ENCODE assay signal across 20 cellular contexts in the genomic region with DNA sequence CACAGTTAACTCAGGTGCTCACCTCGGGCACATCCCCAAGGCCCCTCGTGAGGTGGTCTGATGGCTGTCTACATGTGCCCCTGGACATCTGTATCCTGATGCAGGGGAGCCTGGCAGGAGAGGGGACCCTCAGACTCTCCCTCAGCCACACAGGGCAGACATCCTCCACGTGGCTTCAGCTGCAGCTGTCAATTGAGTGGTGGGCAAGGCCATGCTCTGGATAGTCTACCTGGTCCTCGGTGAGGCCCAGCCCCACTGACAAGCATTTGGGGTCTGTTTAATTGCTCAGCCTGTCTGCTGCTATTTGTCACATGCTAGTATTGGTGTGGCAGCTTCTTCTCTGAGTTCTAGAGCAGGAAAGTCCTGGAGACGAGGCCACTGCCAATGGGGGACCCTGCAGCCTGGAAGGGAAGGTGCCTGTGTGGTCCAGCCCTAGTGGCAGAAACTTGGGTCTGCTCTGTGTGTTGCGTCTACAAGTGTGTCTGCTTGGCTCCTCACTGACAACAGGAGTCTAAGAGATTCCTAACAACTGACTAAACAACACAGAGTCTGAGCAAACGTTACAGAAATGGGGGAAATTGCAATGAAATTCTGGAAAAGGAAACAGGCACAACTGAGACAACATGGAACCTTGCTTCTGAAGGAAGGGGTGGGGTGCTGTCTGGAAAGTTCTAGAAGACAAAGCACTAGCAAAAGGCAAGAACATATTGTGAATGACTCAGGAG. TPM values are rescaled to one million over a fixed set of nuclear protein-coding genes. Genes with fewer than 3 reads are reported as not detected.
DNase-seq lines count a peak whose midpoint lies in the region; ATAC-seq, FAIRE-seq and TF ChIP-seq lines count a peak whose summit lies in the region.
"Had no signal": no experiment of that assay in that cellular context is flagged by ENCODE, and none has a peak within 500 bp of the region (broad histone marks: within the 10 kb centered on the region; RNA-seq: fewer than 3 reads in every experiment).

No MANE protein-coding gene starts in this region.

- no peak overlapping the region for H3K4me3 Mint-ChIP-seq in chondrocyte (ENCODE audit: unreplicated experiment)
- H3K4me3 Mint-ChIP-seq: nephron had no signal

- H3K27ac ChIP-seq in HepG2 (ENCODE audit: extremely low read length, insufficient read depth, low read length) (no peak overlapping the region), right lobe of liver (no peak overlapping the region)
- H3K27ac ChIP-seq: cardiac muscle cell, HL-60, left ventricle myocardium inferior, transverse colon, VCaP had no signal

- H3K27me3 Mint-ChIP-seq in chondrocyte (ENCODE audit: low read depth) = no peaks in the 10 kb centered on the region

- DNase-seq in HepG2 (ENCODE audit: low spot score) = no peak
- DNase-seq in right lobe of liver = no peak
- no peak for DNase-seq in chondrocyte (ENCODE audit: low spot score)
- DNase-seq in kidney tubule cell (ENCODE audit: low spot score) = peak; percentile 64
- no peak for DNase-seq in SHP77 treated with DMSO at 0.1 percent for 48 hours (lab: John Stamatoyannopoulos, UW)
- DNase-seq: GOT3; hippocampal formation; Kasumi-1; left ventricle myocardium inferior; NCI-H187; NCI-H526; stimulated activated CD4-positive, alpha-beta T cell treated with anti-CD3 and anti-CD28 coated beads, Interleukin-2, amount 100 ng/mL, for 24 hours; transverse colon had no signal

- no peak overlapping the region for H3K4me3 ChIP-seq in HepG2 (replicated peaks in 1 of 3; ENCODE audit: insufficient read depth in 1 of 3, low read depth in 2 of 3, low read length in 3 of 3)
- H3K4me3 ChIP-seq in right lobe of liver = no peak overlapping the region
- H3K4me3 ChIP-seq: cardiac muscle cell, left ventricle myocardium inferior, transverse colon had no signal

- peaks cover 5% of the 10 kb centered on the region for H3K9me3 Mint-ChIP-seq in chondrocyte (ENCODE audit: low read depth)

- H3K9ac ChIP-seq in HepG2 (ENCODE audit: insufficient read depth, low read depth, low read length) = no peak overlapping the region

- H3K4me2 ChIP-seq in HepG2 (ENCODE audit: low read depth, low read length) = no peak overlapping the region

- intact Hi-C loops in HepG2 (cut with micrococcal nuclease; ENCODE audit: unreplicated experiment) (no loop called here), right lobe of liver (cut with DNase I) (no loop called here)

- CTCF ChIA-PET in HepG2 (lab: Yijun Ruan, JAX; ENCODE audit: low intra/inter-chr PET ratio, low total read pairs) = no interaction called here

- in situ Hi-C loops in HepG2 (cut with HindIII; ENCODE audit: extremely low pct_ligation_motif_present, low pct_unique_long_range_greater_than_20kb) = no loop called here

- TF ChIP-seq CTCF in HepG2 (CRISPR knock-in tag; IDR thresholded peaks at IDR 0.05) (no peak), right lobe of liver (IDR thresholded peaks at IDR 0.05) (no peak), chondrocyte (IDR thresholded peaks at IDR 0.05) (peak; percentile 19)

- no peaks in the 10 kb centered on the region for H4K20me1 ChIP-seq in HepG2 (ENCODE audit: insufficient read depth, low read length)

- TF ChIP-seq POLR2A in HepG2 (IDR thresholded peaks at IDR 0.05; ENCODE audit: insufficient read depth in 1 of 2, low read depth in 2 of 2, low read length in 2 of 2) = no peak
- TF ChIP-seq POLR2A in right lobe of liver (IDR thresholded peaks at IDR 0.05) = no peak

- BruUV-seq in HepG2 (replicated peaks; lab: Mats Ljungman, UMichigan) = no TSS peak

- TF ChIP-seq EP300 in HepG2 (IDR thresholded peaks at IDR 0.05; ENCODE audit: low read depth in 2 of 2, low read length in 2 of 2) = no peak
- no peak for TF ChIP-seq EP300 in HepG2 (CRISPR knock-in tag; IDR thresholded peaks at IDR 0.05; ENCODE audit: borderline replicate concordance)

- ATAC-seq in HepG2 = no peak
- no peak for ATAC-seq in right lobe of liver
- no peak for ATAC-seq in GM18909 (IDR thresholded peaks at IDR 0.05; ENCODE audit: poor library complexity, unreplicated experiment)
- ATAC-seq in GM21526 (IDR thresholded peaks at IDR 0.05; ENCODE audit: low FRiP score, unreplicated experiment) = no peak
- ATAC-seq in HG03521 (IDR thresholded peaks at IDR 0.05; ENCODE audit: unreplicated experiment) = no peak

- FAIRE-seq in HepG2 (lab: Jason Lieb, UNC) = no peak

- H3K27ac Mint-ChIP-seq in chondrocyte (ENCODE audit: unreplicated experiment) = peak overlapping the region; percentile 87
- H3K27ac Mint-ChIP-seq: nephron had no signal

- H2AFZ ChIP-seq in HepG2 (ENCODE audit: low read length) = no peak overlapping the region

- H3K79me2 ChIP-seq in HepG2 (ENCODE audit: insufficient read depth, low read length) = no peaks in the 10 kb centered on the region

- peaks cover 68% of the 10 kb centered on the region for H3K4me1 ChIP-seq in HepG2 (ENCODE audit: insufficient read depth, low read length)
- H3K4me1 ChIP-seq in right lobe of liver = peaks cover 0 to 16% (median 1%) of the 10 kb centered on the region in 4 donors

- H3K27me3 ChIP-seq in HepG2 (ENCODE audit: control insufficient read depth in 1 of 2, insufficient read depth in 2 of 2, low read length in 2 of 2) = no peaks in the 10 kb centered on the region
- no peaks in the 10 kb centered on the region for H3K27me3 ChIP-seq in right lobe of liver
- H3K27me3 ChIP-seq: cardiac muscle cell, transverse colon had no signal

- 58% methylated on average over 5 of the region's 7 CpGs for WGBS in HepG2 (ENCODE audit: low lambda C conversion rate)
- WGBS in right lobe of liver (ENCODE audit: insufficient coverage, low coverage, low lambda C conversion rate, missing lambda C conversion rate) = 55% methylated on average over 4 of the region's 7 CpGs

- H3K36me3 Mint-ChIP-seq in chondrocyte (ENCODE audit: low read depth) = peaks cover 5% of the 10 kb centered on the region

- TF ChIP-seq RAD21 in HepG2 (CRISPR knock-in tag; IDR thresholded peaks at IDR 0.05) = no peak

- H3K36me3 ChIP-seq in HepG2 (replicated peaks in 1 of 2; ENCODE audit: control insufficient read depth in 1 of 2, insufficient read depth in 2 of 2, low read length in 2 of 2) = no peaks in the 10 kb centered on the region
- H3K36me3 ChIP-seq in right lobe of liver = no peaks in the 10 kb centered on the region
- H3K36me3 ChIP-seq: cardiac muscle cell, left ventricle myocardium inferior, transverse colon had no signal

- H3K4me1 Mint-ChIP-seq in chondrocyte (ENCODE audit: low read depth) = peaks cover 67% of the 10 kb centered on the region

- peaks cover 4% of the 10 kb centered on the region for H3K9me3 ChIP-seq in HepG2 (ENCODE audit: low read length)
- H3K9me3 ChIP-seq in right lobe of liver = no peaks in the 10 kb centered on the region
- H3K9me3 ChIP-seq: transverse colon had no signal

- POLR2A ChIA-PET in HepG2 (lab: Yijun Ruan, JAX) = no interaction called here

TF ChIP-seq in HepG2, 621 proteins besides CTCF, POLR2A, EP300 and RAD21 (continues in another document):
- TF ChIP-seq ZGPAT (CRISPR knock-in tag; IDR thresholded peaks at IDR 0.05) = no peak

RNA-seq across cellular contexts. Expression of gene IGFBP3, which starts 59.3 kb away (rescaled TPM):
- not detected in 2 replicates for total RNA-seq in HepG2 (2016; rRNA removed; fragmentation: Illumina TruSeq; extraction: Trizol)
- not detected in 2 replicates for total RNA-seq in HepG2 (2016; cell fraction: cytosol; rRNA removed; fragmentation: Illumina TruSeq; extraction: Trizol; ENCODE audit: low read depth)
- total RNA-seq in HepG2 (2016; cell fraction: insoluble cytoplasmic fraction; rRNA removed; fragmentation: Illumina TruSeq; extraction: Trizol) = 0.04 TPM in 1 of 2 replicates, not detected in the other
- not detected in 2 replicates for total RNA-seq in HepG2 (2016; cell fraction: membrane; rRNA removed; fragmentation: Illumina TruSeq; extraction: Trizol)
- total RNA-seq in HepG2 (2016; cell fraction: nucleus; rRNA removed; fragmentation: Illumina TruSeq; extraction: Trizol) = not detected in 2 replicates
- polyA plus RNA-seq in HepG2 (2011; rRNA removed) = 57.5 and 91.8 TPM in 2 replicates
- polyA plus RNA-seq in HepG2 (2011; cell fraction: cytosol; rRNA removed) = 49.1 and 87.6 TPM in 2 replicates
- polyA plus RNA-seq in HepG2 (2011; cell fraction: nucleus; rRNA removed) = 42.3 and 57.8 TPM in 2 replicates
- 261 and 275 TPM in 2 replicates for polyA plus RNA-seq in HepG2 (2012)
- polyA plus RNA-seq in HepG2 (2016; cell fraction: cytosol; fragmentation: Illumina TruSeq; extraction: Trizol; ENCODE audit: low read depth) = not detected in 2 replicates
- 0.15 TPM in 1 of 2 replicates, not detected in the other for polyA plus RNA-seq in HepG2 (2016; cell fraction: insoluble cytoplasmic fraction; fragmentation: Illumina TruSeq; extraction: Trizol; ENCODE audit: low read depth)
- polyA plus RNA-seq in HepG2 (2016; cell fraction: membrane; fragmentation: Illumina TruSeq; extraction: Trizol; ENCODE audit: low read depth) = not detected in 2 replicates
- polyA plus RNA-seq in HepG2 (2016; cell fraction: nucleus; fragmentation: Illumina TruSeq; extraction: Trizol; ENCODE audit: insufficient read depth, low read depth) = 0.41 TPM in 1 of 2 replicates, not detected in the other
- polyA minus RNA-seq in HepG2 (2011; rRNA and poly(A)+ RNA removed; ENCODE audit: low replicate concordance) = 32.4 and 48.2 TPM in 2 replicates
- polyA minus RNA-seq in HepG2 (2011; cell fraction: cytosol; rRNA and poly(A)+ RNA removed) = 28.6 and 53.0 TPM in 2 replicates
- 15.1 and 33.7 TPM in 2 replicates for polyA minus RNA-seq in HepG2 (2011; cell fraction: nucleus; rRNA and poly(A)+ RNA removed)
- 100 to 1,000 TPM in 5 of 6 experiments, 10 to 100 TPM in 1; 85.9 to 321 (median 183) TPM for total RNA-seq in right lobe of liver
- 1,747 to 1,749 TPM (median 1,748 TPM) in 3 replicates for total RNA-seq in chondrocyte

Comparison
In these comparisons a context has a peak if more than half of its experiments do, and no peak if none do; other contexts are left out.
1. RNA of gene IGFBP3, which starts 59.3 kb away (total RNA-seq): 1,747 to 1,749 TPM in chondrocyte and 85.9 to 321 TPM in right lobe of liver; 0.04 TPM in HepG2; every median in the first group is over 10 times any median in the second.